20 cellular contexts compared by ENCODE assay signal in the genomic region with DNA sequence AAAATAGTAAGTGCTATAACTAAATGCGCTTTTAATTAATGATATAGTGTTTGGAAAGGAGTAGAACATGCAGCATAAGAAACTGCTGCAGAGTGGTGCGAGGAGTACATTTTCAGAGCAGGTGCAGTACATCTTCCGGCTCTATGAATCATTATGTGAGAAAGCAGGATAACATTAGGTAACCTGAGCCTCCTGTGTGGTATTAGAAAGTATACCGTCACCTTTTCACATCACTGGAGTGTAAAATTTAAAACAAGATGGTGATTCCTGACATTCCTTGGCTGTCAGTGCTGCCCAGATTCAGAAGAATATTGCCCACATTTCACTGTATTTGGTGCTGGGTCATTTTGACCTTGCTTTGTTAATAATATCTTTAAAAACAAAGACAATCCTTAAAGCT. TPM values are rescaled to one million over a fixed set of nuclear protein-coding genes. Genes with fewer than 3 reads are reported as not detected.
DNase-seq lines count a peak whose midpoint lies in the region; ATAC-seq and TF ChIP-seq lines count a peak whose summit lies in the region.
"Had no signal": no experiment of that assay in that cellular context is flagged by ENCODE, and none has a peak within 500 bp of the region (broad histone marks: within the 10 kb centered on the region; RNA-seq: fewer than 3 reads in every experiment).

No MANE protein-coding gene starts in this region.

- no peak for DNase-seq in activated T-cell treated with anti-CD3 and anti-CD28 coated beads, Interleukin-2, amount 50 U/mL, for 72 hours
- no peak for DNase-seq in activated T-cell treated with anti-CD3 and anti-CD28 coated beads, Interleukin-2, amount 50 U/mL, for 1 hour
- DNase-seq in NCI-H2107 treated with DMSO at 0.1 percent for 48 hours (lab: John Stamatoyannopoulos, UW; ENCODE audit: unreplicated experiment) (peak; percentile 85), progenitor cell of endocrine pancreas (ENCODE audit: low spot score, unreplicated experiment) (no peak), hepatic stellate cell (ENCODE audit: low spot score) (no peak)
- no peak for DNase-seq in activated T-helper 1 cell treated with anti-CD3 and anti-CD28 coated beads, Interleukin-12 subunit alpha, Interleukin-12 subunit beta, Interleukin-2, Interleukin-4 antibody, amounts not matched to agents 30 ng/mL and 10 ng/mL and 1 ng/mL, durations not matched to agents 14 hours and 24 hours and 36 hours (ENCODE audit: low spot score)
- no peak for DNase-seq in effector CD8-positive, alpha-beta T cell (lab: John Stamatoyannopoulos, UW)
- DNase-seq: activated CD8-positive, alpha-beta memory T cell treated with anti-CD3 and anti-CD28 coated beads, Interleukin-2, amount 10 ng/mL, durations not matched to agents 7 days and 5 days; activated gamma-delta T cell treated with Interleukin-2 at 50 U/mL for 16 hours; amygdala; C1 segment of cervical spinal cord; MG63; NCI-H1930; NCI-H69; SHP77 treated with DMSO at 0.1 percent for 48 hours; sigmoid colon had no signal

- H3K27me3 Mint-ChIP-seq in activated T-cell treated with anti-CD3 and anti-CD28 coated beads, Interleukin-2, amount 50 U/mL, for 72 hours (ENCODE audit: low read depth) = peaks cover 4% of the 10 kb centered on the region
- peaks cover 4% of the 10 kb centered on the region for H3K27me3 Mint-ChIP-seq in activated T-helper 1 cell treated with anti-CD3 and anti-CD28 coated beads, Interleukin-12 subunit alpha, Interleukin-12 subunit beta, Interleukin-2, Interleukin-4 antibody, amounts not matched to agents 30 ng/mL and 10 ng/mL and 1 ng/mL, durations not matched to agents 14 hours and 24 hours and 36 hours (ENCODE audit: insufficient read depth)
- no peaks in the 10 kb centered on the region for H3K27me3 Mint-ChIP-seq in progenitor cell of endocrine pancreas

- H3K4me3 Mint-ChIP-seq in activated T-cell treated with anti-CD3 and anti-CD28 coated beads, Interleukin-2, amount 50 U/mL, for 72 hours = peak overlapping the region in 1 of 2 donors; percentile 47
- H3K4me3 Mint-ChIP-seq in activated T-helper 1 cell treated with anti-CD3 and anti-CD28 coated beads, Interleukin-12 subunit alpha, Interleukin-12 subunit beta, Interleukin-2, Interleukin-4 antibody, amounts not matched to agents 30 ng/mL and 10 ng/mL and 1 ng/mL, durations not matched to agents 14 hours and 24 hours and 36 hours = no peak overlapping the region
- no peak overlapping the region for H3K4me3 Mint-ChIP-seq in progenitor cell of endocrine pancreas (ENCODE audit: low read depth)
- H3K4me3 Mint-ChIP-seq: activated CD8-positive, alpha-beta memory T cell treated with anti-CD3 and anti-CD28 coated beads, Interleukin-2, amount 10 ng/mL, durations not matched to agents 7 days and 5 days; dendritic cell treated with granulocyte-macrophage colony-stimulating factor and Interleukin-4, amounts not matched to agents 40 ng/mL and 50 ng/mL, for 4 days; memory B cell; natural killer cell treated with Interleukin-12 subunit alpha and Interleukin-12 subunit beta and Interleukin-15 and Interleukin-18, amount 100 ng/mL, for 72 hours had no signal

- intact Hi-C loops in activated T-helper 1 cell treated with anti-CD3 and anti-CD28 coated beads, Interleukin-12 subunit alpha, Interleukin-12 subunit beta, Interleukin-2, Interleukin-4 antibody, amounts not matched to agents 30 ng/mL and 10 ng/mL and 1 ng/mL, durations not matched to agents 14 hours and 24 hours and 36 hours (cut with micrococcal nuclease) = no loop called here

- H3K4me1 Mint-ChIP-seq in activated T-cell treated with anti-CD3 and anti-CD28 coated beads, Interleukin-2, amount 50 U/mL, for 72 hours (ENCODE audit: low read depth) = peaks cover 30% of the 10 kb centered on the region
- H3K4me1 Mint-ChIP-seq in activated T-helper 1 cell treated with anti-CD3 and anti-CD28 coated beads, Interleukin-12 subunit alpha, Interleukin-12 subunit beta, Interleukin-2, Interleukin-4 antibody, amounts not matched to agents 30 ng/mL and 10 ng/mL and 1 ng/mL, durations not matched to agents 14 hours and 24 hours and 36 hours (ENCODE audit: low read depth) = peaks cover 3% of the 10 kb centered on the region
- peaks cover 2% of the 10 kb centered on the region for H3K4me1 Mint-ChIP-seq in progenitor cell of endocrine pancreas (ENCODE audit: low read depth)
- H3K4me1 Mint-ChIP-seq: memory B cell had no signal

- H3K27ac Mint-ChIP-seq in activated T-cell treated with anti-CD3 and anti-CD28 coated beads, Interleukin-2, amount 50 U/mL, for 72 hours = peak overlapping the region; percentile 67
- H3K27ac Mint-ChIP-seq in activated T-helper 1 cell treated with anti-CD3 and anti-CD28 coated beads, Interleukin-12 subunit alpha, Interleukin-12 subunit beta, Interleukin-2, Interleukin-4 antibody, amounts not matched to agents 30 ng/mL and 10 ng/mL and 1 ng/mL, durations not matched to agents 14 hours and 24 hours and 36 hours = peak overlapping the region; percentile 58
- peak overlapping the region; percentile 56 for H3K27ac Mint-ChIP-seq in progenitor cell of endocrine pancreas
- H3K27ac Mint-ChIP-seq: activated CD8-positive, alpha-beta memory T cell treated with anti-CD3 and anti-CD28 coated beads, Interleukin-2, amount 10 ng/mL, durations not matched to agents 7 days and 5 days; dendritic cell treated with granulocyte-macrophage colony-stimulating factor and Interleukin-4, amounts not matched to agents 40 ng/mL and 50 ng/mL, for 4 days; memory B cell; natural killer cell treated with Interleukin-12 subunit alpha and Interleukin-12 subunit beta and Interleukin-15 and Interleukin-18, amount 100 ng/mL, for 72 hours had no signal

- TF ChIP-seq CTCF in progenitor cell of endocrine pancreas (IDR thresholded peaks at IDR 0.05; ENCODE audit: unreplicated experiment) = no peak

- no peaks in the 10 kb centered on the region for H3K9me3 Mint-ChIP-seq in activated T-cell treated with anti-CD3 and anti-CD28 coated beads, Interleukin-2, amount 50 U/mL, for 72 hours
- no peaks in the 10 kb centered on the region for H3K9me3 Mint-ChIP-seq in activated T-helper 1 cell treated with anti-CD3 and anti-CD28 coated beads, Interleukin-12 subunit alpha, Interleukin-12 subunit beta, Interleukin-2, Interleukin-4 antibody, amounts not matched to agents 30 ng/mL and 10 ng/mL and 1 ng/mL, durations not matched to agents 14 hours and 24 hours and 36 hours
- H3K9me3 Mint-ChIP-seq in progenitor cell of endocrine pancreas (ENCODE audit: low read depth) = no peaks in the 10 kb centered on the region
- H3K9me3 Mint-ChIP-seq: dendritic cell treated with granulocyte-macrophage colony-stimulating factor and Interleukin-4, amounts not matched to agents 40 ng/mL and 50 ng/mL, for 4 days; memory B cell; natural killer cell treated with Interleukin-12 subunit alpha and Interleukin-12 subunit beta and Interleukin-15 and Interleukin-18, amount 100 ng/mL, for 72 hours had no signal

- no peaks in the 10 kb centered on the region for H3K36me3 Mint-ChIP-seq in activated T-cell treated with anti-CD3 and anti-CD28 coated beads, Interleukin-2, amount 50 U/mL, for 72 hours (ENCODE audit: insufficient read depth in 2 of 2)
- H3K36me3 Mint-ChIP-seq in activated T-helper 1 cell treated with anti-CD3 and anti-CD28 coated beads, Interleukin-12 subunit alpha, Interleukin-12 subunit beta, Interleukin-2, Interleukin-4 antibody, amounts not matched to agents 30 ng/mL and 10 ng/mL and 1 ng/mL, durations not matched to agents 14 hours and 24 hours and 36 hours (ENCODE audit: low read depth) = no peaks in the 10 kb centered on the region
- no peaks in the 10 kb centered on the region for H3K36me3 Mint-ChIP-seq in progenitor cell of endocrine pancreas (ENCODE audit: insufficient read depth)
- H3K36me3 Mint-ChIP-seq: activated CD8-positive, alpha-beta memory T cell treated with anti-CD3 and anti-CD28 coated beads, Interleukin-2, amount 10 ng/mL, durations not matched to agents 7 days and 5 days; memory B cell; natural killer cell treated with Interleukin-12 subunit alpha and Interleukin-12 subunit beta and Interleukin-15 and Interleukin-18, amount 100 ng/mL, for 72 hours had no signal

- ATAC-seq in activated T-cell treated with anti-CD3 and anti-CD28 coated beads, Interleukin-2, amount 50 U/mL, for 72 hours (replicated peaks in 1 of 2) = peak in 1 of 2 donors; percentile 24
- no peak for ATAC-seq in HG02840 (IDR thresholded peaks at IDR 0.05; ENCODE audit: low FRiP score, unreplicated experiment)
- ATAC-seq: activated CD8-positive, alpha-beta memory T cell treated with anti-CD3 and anti-CD28 coated beads, Interleukin-2, amount 10 ng/mL, durations not matched to agents 7 days and 5 days; natural killer cell treated with Interleukin-12 subunit alpha and Interleukin-12 subunit beta and Interleukin-15 and Interleukin-18, amount 100 ng/mL, for 72 hours had no signal

RNA-seq across cellular contexts. Expression of gene DYNC2LI1, which starts 7.8 kb away (rescaled TPM):
- 10 to 100 TPM; 31.9 to 34.6 TPM for total RNA-seq in activated T-cell treated with anti-CD3 and anti-CD28 coated beads, Interleukin-2, amount 50 U/mL, for 72 hours
- 6.2 and 6.6 TPM in 2 replicates for total RNA-seq in activated T-helper 1 cell treated with anti-CD3 and anti-CD28 coated beads, Interleukin-12 subunit alpha, Interleukin-12 subunit beta, Interleukin-2, Interleukin-4 antibody, amounts not matched to agents 30 ng/mL and 10 ng/mL and 1 ng/mL, durations not matched to agents 14 hours and 24 hours and 36 hours
- total RNA-seq in progenitor cell of endocrine pancreas = 29.2 and 30.1 TPM in 2 replicates
